In the genomic region with DNA sequence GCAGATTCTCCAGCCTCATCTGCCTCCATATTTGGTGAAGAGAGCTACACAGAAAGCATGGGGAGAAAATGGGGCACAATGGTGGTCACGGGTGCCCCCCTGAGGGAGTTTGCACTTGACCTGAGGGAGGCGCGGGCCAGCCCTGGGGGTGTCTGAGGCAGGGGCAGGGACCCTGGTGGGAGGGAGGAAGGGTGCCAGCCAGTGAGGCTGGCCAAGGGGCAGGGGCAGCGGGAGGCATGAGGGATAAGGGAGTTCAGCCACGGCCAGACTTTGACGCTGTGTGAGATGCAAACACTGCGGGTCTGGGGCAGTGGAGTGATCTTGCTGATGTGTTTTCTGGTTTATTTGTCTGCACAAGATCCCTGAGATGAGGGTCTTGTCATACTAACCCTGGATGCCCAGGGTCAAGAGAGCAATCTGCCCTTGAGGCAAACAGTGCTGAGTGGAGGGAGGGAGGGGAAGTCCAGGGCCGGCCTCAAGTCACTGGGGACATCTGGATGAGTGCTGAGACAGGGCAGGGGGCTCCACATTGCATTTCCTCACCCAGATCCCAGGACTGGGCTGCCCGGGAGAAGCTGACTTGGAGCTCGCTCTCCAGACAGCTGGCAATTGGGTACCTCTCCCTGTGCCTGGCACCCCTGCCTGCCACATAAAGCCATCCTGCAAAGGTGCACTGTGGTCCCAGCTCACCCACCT, we compare ENCODE assay signal across 11 cellular contexts.
"Had no signal": no experiment of that assay in that cellular context is flagged by ENCODE, and none has a peak within 500 bp of the region (broad histone marks: within the 10 kb centered on the region; RNA-seq: fewer than 3 reads in every experiment).

No MANE protein-coding gene starts in this region.

- H3K4me1 ChIP-seq: breast epithelium, esophagus muscularis mucosa, left lung, pancreas, tibial nerve had no signal

- H3K27me3 ChIP-seq: pancreas had no signal

- ATAC-seq: activated CD8-positive, alpha-beta T cell treated with anti-CD3 and anti-CD28 coated beads, Interleukin-2, amount 10 ng/mL, durations not matched to agents 7 days and 5 days; left lung; pancreas had no signal

- H3K27ac ChIP-seq: breast epithelium, dorsolateral prefrontal cortex, esophagus muscularis mucosa, left lung, pancreas, skin epidermis, tibial nerve had no signal

- H3K4me3 ChIP-seq: breast epithelium, dorsolateral prefrontal cortex, esophagus muscularis mucosa, left lung, pancreas, skin epidermis, tibial nerve had no signal

- DNase-seq: activated CD4-positive, alpha-beta T cell treated with anti-CD3 and anti-CD28 coated beads for 1 hour; activated CD8-positive, alpha-beta T cell treated with anti-CD3 and anti-CD28 coated beads, Interleukin-2, amount 10 ng/mL, durations not matched to agents 7 days and 5 days; left lung; SHP77 treated with DMSO at 0.1 percent for 48 hours; SW 1271 had no signal

- H3K9me3 ChIP-seq: breast epithelium, esophagus muscularis mucosa, left lung, pancreas, tibial nerve had no signal

- H3K36me3 ChIP-seq: breast epithelium, esophagus muscularis mucosa, left lung, pancreas, tibial nerve had no signal
